ENCODE assay signal across 10 cellular contexts in genomic region chr22:17972385-17973181, GRCh38. TPM values are rescaled to one million over a fixed set of nuclear protein-coding genes. Genes with fewer than 3 reads are reported as not detected.
A peak's percentile ranks its signal among the peaks of the same experiment; 100 is the strongest.
DNase-seq lines count a peak whose midpoint lies in the region; ATAC-seq and TF ChIP-seq lines count a peak whose summit lies in the region.
"Had no signal": no experiment of that assay in that cellular context is flagged by ENCODE, and none has a peak within 500 bp of the region (broad histone marks: within the 10 kb centered on the region; RNA-seq: fewer than 3 reads in every experiment).

No MANE protein-coding gene starts in this region.

- no peak for TF ChIP-seq CTCF in AG09319 (IDR thresholded peaks at IDR 0.05; ENCODE audit: low read depth, low read length)
- no peak for TF ChIP-seq CTCF in esophagus squamous epithelium (IDR thresholded peaks at IDR 0.05)

- peak overlapping the region; percentile 8 to 70 (median 24) for H3K27ac ChIP-seq in esophagus squamous epithelium

- no peak for ATAC-seq in HG02763 (IDR thresholded peaks at IDR 0.05; ENCODE audit: unreplicated experiment)

- H3K27me3 ChIP-seq in esophagus squamous epithelium, result no peaks in the 10 kb centered on the region

- no peak for TF ChIP-seq POLR2A in esophagus squamous epithelium (IDR thresholded peaks at IDR 0.05)

- H3K4me1 ChIP-seq in esophagus squamous epithelium, result peaks cover 7 to 58% (median 23%) of the 10 kb centered on the region in 3 donors

- H3K36me3 ChIP-seq in esophagus squamous epithelium, result no peaks in the 10 kb centered on the region

- intact Hi-C loops in esophagus squamous epithelium (cut with DNase I), result no loop called here

- H3K9me3 ChIP-seq in esophagus squamous epithelium, result no peaks in the 10 kb centered on the region

- 70% methylated on average over 9 to 14 of the region's 16 CpGs for WGBS in esophagus squamous epithelium, 2 donors

- H3K4me3 ChIP-seq in esophagus squamous epithelium, result no peak overlapping the region

- peak; percentile 67 for DNase-seq in AG09319 (ENCODE audit: extremely low read depth, low read depth)
- peak; percentile 72 for DNase-seq in NCI-H226
- no peak for DNase-seq in esophagus squamous epithelium (lab: John Stamatoyannopoulos, UW)
- DNase-seq in myocyte (ENCODE audit: low read depth), result peak; percentile 69
- DNase-seq in middle frontal gyrus (ENCODE audit: extremely low spot score, low spot score), result no peak
- no peak for DNase-seq in putamen (ENCODE audit: low spot score)
- DNase-seq in NCI-H146 treated with DMSO at 0.1 percent for 48 hours (lab: John Stamatoyannopoulos, UW; ENCODE audit: unreplicated experiment), result no peak
- DNase-seq: activated CD4-positive, alpha-beta T cell treated with anti-CD3 and anti-CD28 coated beads for 48 hours; NCI-H187 treated with DMSO at 0.1 percent for 48 hours had no signal

RNA-seq across cellular contexts. Expression of gene MICAL3, which starts 51.8 kb away (rescaled TPM):
- total RNA-seq in esophagus squamous epithelium (10 to 100 TPM; 11.2 to 30.9 (median 15.9) TPM), myocyte (23.4 and 27.8 TPM in 2 replicates)
- polyA plus RNA-seq in myocyte (2012), result 36.9 TPM

Comparison
In these comparisons a context has a peak if more than half of its experiments do, and no peak if none do; other contexts are left out.
1. DNase-seq: peak in AG09319 (single experiment), NCI-H226 (single experiment) and myocyte (single experiment); none in esophagus squamous epithelium (single experiment), middle frontal gyrus (single experiment), putamen (single experiment) and NCI-H146 treated with DMSO at 0.1 percent for 48 hours (single experiment).